ENCODE assay signal across 19 cellular contexts in the genomic region with DNA sequence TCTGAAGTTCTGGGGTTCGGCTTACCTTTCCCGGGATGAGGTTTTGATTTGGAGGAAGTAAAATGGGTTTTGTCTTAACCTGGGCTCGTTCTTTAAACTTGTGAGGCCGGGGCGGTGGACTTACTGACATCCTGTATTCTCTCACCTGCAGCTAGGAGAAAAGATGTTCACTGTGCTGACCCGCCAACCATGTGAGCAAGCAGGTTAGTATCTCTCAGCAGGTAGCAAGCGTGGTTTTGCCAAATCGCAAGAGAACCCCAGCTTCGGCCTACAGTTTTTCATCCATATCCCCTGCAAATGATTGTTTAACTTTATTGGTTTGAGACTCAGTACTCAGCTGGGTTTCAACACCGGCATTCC. TPM values are rescaled to one million over a fixed set of nuclear protein-coding genes. Genes with fewer than 3 reads are reported as not detected.
DNase-seq lines count a peak whose midpoint lies in the region; ATAC-seq and TF ChIP-seq lines count a peak whose summit lies in the region.
"Had no signal": no experiment of that assay in that cellular context is flagged by ENCODE, and none has a peak within 500 bp of the region (broad histone marks: within the 10 kb centered on the region; RNA-seq: fewer than 3 reads in every experiment).

No MANE protein-coding gene starts in this region.

- CTCF ChIA-PET in HEK293T (lab: Yijun Ruan, JAX) = no interaction called here

- H3K9me3 Mint-ChIP-seq in brain = peaks cover 0 to 3% (median 2%) of the 10 kb centered on the region in 5 experiments
- H3K9me3 Mint-ChIP-seq in stimulated activated effector memory CD8-positive, alpha-beta T cell treated with anti-CD3 and anti-CD28 coated beads, Interleukin-12 subunit alpha, Interleukin-12 subunit beta, amount 100 ng/mL, for 72 hours = no peaks in the 10 kb centered on the region
- H3K9me3 Mint-ChIP-seq: immature natural killer cell; T-helper 2 cell treated with Interferon-gamma antibody and Interleukin-4, amounts not matched to agents 5 μg/mL and 100 μg/mL, for 36 hours had no signal

- no peak overlapping the region for H3K27ac ChIP-seq in iPS-18a (ENCODE audit: low read length)
- H3K27ac ChIP-seq: 22Rv1, C4-2B, thoracic aorta had no signal

- no peak for TF ChIP-seq CTCF in brain (conservative IDR thresholded peaks at IDR 0.05)

- H3K9me3 ChIP-seq in iPS-18a (ENCODE audit: control insufficient read depth, low read depth, low read length) = no peaks in the 10 kb centered on the region
- H3K9me3 ChIP-seq: thoracic aorta had no signal

- H3K36me3 Mint-ChIP-seq in brain = peaks cover 10% of the 10 kb centered on the region
- no peaks in the 10 kb centered on the region for H3K36me3 Mint-ChIP-seq in stimulated activated effector memory CD8-positive, alpha-beta T cell treated with anti-CD3 and anti-CD28 coated beads, Interleukin-12 subunit alpha, Interleukin-12 subunit beta, amount 100 ng/mL, for 72 hours

- H3K4me1 ChIP-seq in iPS-18a (ENCODE audit: control insufficient read depth, low read depth, low read length) = peaks cover 4% of the 10 kb centered on the region

- peak overlapping the region; percentile 73 for H3K4me3 ChIP-seq in iPS-18a (ENCODE audit: low read length)

- no peak overlapping the region for H3K27ac Mint-ChIP-seq in brain
- no peak overlapping the region for H3K27ac Mint-ChIP-seq in stimulated activated effector memory CD8-positive, alpha-beta T cell treated with anti-CD3 and anti-CD28 coated beads, Interleukin-12 subunit alpha, Interleukin-12 subunit beta, amount 100 ng/mL, for 72 hours
- H3K27ac Mint-ChIP-seq: immature natural killer cell; T-helper 2 cell treated with Interferon-gamma antibody and Interleukin-4, amounts not matched to agents 5 μg/mL and 100 μg/mL, for 36 hours had no signal

- peaks cover 40% of the 10 kb centered on the region for H3K27me3 ChIP-seq in iPS-18a (ENCODE audit: control insufficient read depth, insufficient read depth, low read length)

- peak overlapping the region; percentile 15 to 85 (median 84) for H3K4me3 Mint-ChIP-seq in brain
- H3K4me3 Mint-ChIP-seq in stimulated activated effector memory CD8-positive, alpha-beta T cell treated with anti-CD3 and anti-CD28 coated beads, Interleukin-12 subunit alpha, Interleukin-12 subunit beta, amount 100 ng/mL, for 72 hours = peak overlapping the region; percentile 52

- peak; percentile 5 for DNase-seq in DMS53 (lab: John Stamatoyannopoulos, UW)
- DNase-seq in DMS53 treated with DMSO at 0.1 percent for 48 hours (lab: John Stamatoyannopoulos, UW; ENCODE audit: unreplicated experiment) = no peak
- no peak for DNase-seq in stimulated activated effector memory CD8-positive, alpha-beta T cell treated with anti-CD3 and anti-CD28 coated beads, Interleukin-12 subunit alpha, Interleukin-12 subunit beta, amount 100 ng/mL, for 72 hours (ENCODE audit: low spot score in 2 of 2)
- no peak for DNase-seq in HEK293T (ENCODE audit: extremely low spot score)
- DNase-seq in midbrain (lab: John Stamatoyannopoulos, UW) = no peak
- DNase-seq: activated CD8-positive, alpha-beta memory T cell treated with anti-CD3 and anti-CD28 coated beads, Interleukin-2, amount 50 U/mL, for 4 hours; activated naive CD4-positive, alpha-beta T cell treated with Interleukin-2 at 50 U/mL for 16 hours; effector memory CD4-positive, alpha-beta T cell; foreskin melanocyte; immature natural killer cell; SIG-M5; stimulated activated CD4-positive, alpha-beta T cell treated with anti-CD3 and anti-CD28 coated beads, Interleukin-4, amount 100 ng/mL, for 24 hours had no signal

- no peak overlapping the region for H3K9ac ChIP-seq in iPS-18a (ENCODE audit: low read length)

- H3K27me3 Mint-ChIP-seq in brain = peaks cover 53% of the 10 kb centered on the region

- H3K36me3 ChIP-seq in iPS-18a (ENCODE audit: control insufficient read depth, low read depth, low read length) = no peaks in the 10 kb centered on the region
- H3K36me3 ChIP-seq: thoracic aorta had no signal

- peaks cover 24% of the 10 kb centered on the region for H3K4me1 Mint-ChIP-seq in brain
- H3K4me1 Mint-ChIP-seq in stimulated activated effector memory CD8-positive, alpha-beta T cell treated with anti-CD3 and anti-CD28 coated beads, Interleukin-12 subunit alpha, Interleukin-12 subunit beta, amount 100 ng/mL, for 72 hours = peaks cover 9% of the 10 kb centered on the region

- POLR2A ChIA-PET in HEK293T (lab: Yijun Ruan, JAX) = no interaction called here

- no peak for ATAC-seq in stimulated activated effector memory CD8-positive, alpha-beta T cell treated with anti-CD3 and anti-CD28 coated beads, Interleukin-12 subunit alpha, Interleukin-12 subunit beta, amount 100 ng/mL, for 72 hours
- no peak for ATAC-seq in HG02870 (IDR thresholded peaks at IDR 0.05; ENCODE audit: unreplicated experiment)

TF ChIP-seq in HEK293T, 16 proteins besides CTCF, POLR2A, EP300 and RAD21:
- TF ChIP-seq SUZ12 (IDR thresholded peaks at IDR 0.05) (no peak), CTBP1 (IDR thresholded peaks at IDR 0.05; ENCODE audit: borderline replicate concordance) (no peak), L3MBTL2 (conservative IDR thresholded peaks at IDR 0.05) (no peak), ZNF384 (IDR thresholded peaks at IDR 0.05) (no peak), NFRKB (IDR thresholded peaks at IDR 0.05) (no peak), BHLHE40 (IDR thresholded peaks at IDR 0.05; ENCODE audit: borderline replicate concordance) (no peak), FOXA1 (IDR thresholded peaks at IDR 0.05) (no peak), ELF4 (IDR thresholded peaks at IDR 0.05) (no peak), SP1 (IDR thresholded peaks at IDR 0.05) (no peak), FOXK2 (IDR thresholded peaks at IDR 0.05) (no peak), LEF1 (IDR thresholded peaks at IDR 0.05; ENCODE audit: borderline replicate concordance) (no peak), FOXM1 (IDR thresholded peaks at IDR 0.05; ENCODE audit: borderline replicate concordance) (no peak), ARNT (IDR thresholded peaks at IDR 0.05) (no peak), TARDBP (IDR thresholded peaks at IDR 0.05) (no peak), HDGF (IDR thresholded peaks at IDR 0.05; ENCODE audit: borderline replicate concordance) (no peak)
- TF ChIP-seq, protein P1, sequence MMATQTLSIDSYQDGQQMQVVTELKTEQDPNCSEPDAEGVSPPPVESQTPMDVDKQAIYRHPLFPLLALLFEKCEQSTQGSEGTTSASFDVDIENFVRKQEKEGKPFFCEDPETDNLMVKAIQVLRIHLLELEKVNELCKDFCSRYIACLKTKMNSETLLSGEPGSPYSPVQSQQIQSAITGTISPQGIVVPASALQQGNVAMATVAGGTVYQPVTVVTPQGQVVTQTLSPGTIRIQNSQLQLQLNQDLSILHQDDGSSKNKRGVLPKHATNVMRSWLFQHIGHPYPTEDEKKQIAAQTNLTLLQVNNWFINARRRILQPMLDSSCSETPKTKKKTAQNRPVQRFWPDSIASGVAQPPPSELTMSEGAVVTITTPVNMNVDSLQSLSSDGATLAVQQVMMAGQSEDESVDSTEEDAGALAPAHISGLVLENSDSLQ (IDR thresholded peaks at IDR 0.05) = no peak

RNA-seq across cellular contexts. Expression of a gene that starts 0.9 kb away (rescaled TPM):
- 2.6 TPM for polyA plus RNA-seq in brain (ENCODE audit: insufficient read depth, low read depth, low replicate concordance)
- polyA plus RNA-seq: immature natural killer cell had no signal
